16 cellular contexts compared by ENCODE assay signal in the genomic region with DNA sequence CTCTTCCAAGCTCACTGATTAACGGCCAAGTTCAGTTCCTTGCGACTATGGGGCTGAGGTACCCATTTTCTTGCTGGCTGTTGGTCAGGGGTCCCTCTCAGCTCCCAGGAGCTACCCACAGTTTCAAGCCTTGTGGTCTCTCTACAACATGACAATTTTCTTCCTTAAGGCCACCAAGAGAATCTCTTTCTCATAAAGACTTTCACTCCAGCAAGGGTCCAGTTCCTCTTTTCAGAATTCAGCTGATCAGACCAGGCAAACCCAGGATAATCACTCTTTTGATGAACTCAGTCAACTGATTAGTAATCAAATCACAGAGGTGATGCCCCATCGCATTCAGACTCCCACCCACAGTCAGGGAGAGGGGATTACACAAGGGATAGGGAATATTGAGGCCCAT.
DNase-seq lines count a peak whose midpoint lies in the region; ATAC-seq and TF ChIP-seq lines count a peak whose summit lies in the region.
"Had no signal": no experiment of that assay in that cellular context is flagged by ENCODE, and none has a peak within 500 bp of the region (broad histone marks: within the 10 kb centered on the region; RNA-seq: fewer than 3 reads in every experiment).

No MANE protein-coding gene starts in this region.

- RAD21 ChIA-PET in HCT116 (lab: Charles Lee; ENCODE audit: low non-redundant PET in 1 of 2, low total read pairs in 2 of 2, uncharacterized antibody in 2 of 2, unreplicated experiment in 2 of 2) = no interaction called here

- DNase-seq in HCT116 (ENCODE audit: low read depth, low spot score) = no peak
- no peak for DNase-seq in stimulated activated naive B cell treated with anti-CD40 and anti-IgM and Interleukin-4, amounts not matched to agents 10 μg/mL and 1 μg/mL and 100 μg/mL, for 72 hours
- DNase-seq in activated T-cell treated with anti-CD3 and anti-CD28 coated beads, Interleukin-2, amount 50 U/mL, for 24 hours = no peak
- DNase-seq in right cardiac atrium = no peak
- DNase-seq in GM23248 = no peak
- DNase-seq: activated CD8-positive, alpha-beta T cell treated with anti-CD3 and anti-CD28 coated beads, Interleukin-2, amount 10 ng/mL, durations not matched to agents 7 days and 5 days; activated effector memory CD4-positive, alpha-beta T cell treated with anti-CD3 and anti-CD28 coated beads, Interleukin-2, amount 50 U/mL, for 16 hours; DND-41; left ventricle myocardium superior; right lobe of liver; stimulated activated CD4-positive, alpha-beta T cell treated with anti-CD3 and anti-CD28 coated beads, Interleukin-2, amount 100 ng/mL, for 48 hours had no signal

- H3K9me2 ChIP-seq in HCT116 (ENCODE audit: insufficient read depth) (no peaks in the 10 kb centered on the region), GM23248 (ENCODE audit: insufficient read depth) (no peaks in the 10 kb centered on the region)

- H3K36me3 ChIP-seq in HCT116 (ENCODE audit: control insufficient read depth in 1 of 2, insufficient read depth in 2 of 2, low read length in 2 of 2) (peaks cover 0 to 5% of the 10 kb centered on the region in 2 experiments; a peak in 1 of 4 replicates), GM23248 (ENCODE audit: low read depth) (no peaks in the 10 kb centered on the region)
- H3K36me3 ChIP-seq: BLaER1, right lobe of liver had no signal

- H3K9me3 ChIP-seq in HCT116 (ENCODE audit: control insufficient read depth in 1 of 2, insufficient read depth in 1 of 2, low read depth in 1 of 2, low read length in 2 of 2) = no peaks in the 10 kb centered on the region
- H3K9me3 ChIP-seq in right cardiac atrium (ENCODE audit: control insufficient read depth, low read length) = no peaks in the 10 kb centered on the region
- H3K9me3 ChIP-seq in GM23248 (ENCODE audit: low read depth) = no peaks in the 10 kb centered on the region
- H3K9me3 ChIP-seq: BLaER1, right lobe of liver had no signal

- peaks cover 66 to 88% of the 10 kb centered on the region in 2 experiments for H3K4me1 ChIP-seq in HCT116 (ENCODE audit: control insufficient read depth in 1 of 2, insufficient read depth in 2 of 2, low read length in 2 of 2)
- H3K4me1 ChIP-seq in right cardiac atrium (ENCODE audit: control insufficient read depth, insufficient read depth, low read length) = peaks cover 7% of the 10 kb centered on the region
- H3K4me1 ChIP-seq in GM23248 (ENCODE audit: insufficient read depth) = peaks cover 17% of the 10 kb centered on the region

- H4K20me1 ChIP-seq in HCT116 (ENCODE audit: insufficient read depth) (no peaks in the 10 kb centered on the region), GM23248 (ENCODE audit: insufficient read depth) (no peaks in the 10 kb centered on the region)
- H4K20me1 ChIP-seq: BLaER1 had no signal

- TF ChIP-seq CTCF in HCT116 (IDR thresholded peaks at IDR 0.05 in 2 of 3, conservative IDR thresholded peaks at IDR 0.05 in 1 of 3; ENCODE audit: borderline replicate concordance in 1 of 3, insufficient read depth in 1 of 3, low read depth in 2 of 3, low read length in 2 of 3) = no peak

- H3K9me3 Mint-ChIP-seq in stimulated activated naive B cell treated with anti-CD40 and anti-IgM and Interleukin-4, amounts not matched to agents 10 μg/mL and 1 μg/mL and 100 μg/mL, for 72 hours = no peaks in the 10 kb centered on the region
- H3K9me3 Mint-ChIP-seq in activated T-cell treated with anti-CD3 and anti-CD28 coated beads, Interleukin-2, amount 50 U/mL, for 24 hours = no peaks in the 10 kb centered on the region
- H3K9me3 Mint-ChIP-seq: natural killer cell treated with Interleukin-12 subunit alpha and Interleukin-12 subunit beta and Interleukin-15 and Interleukin-18, amount 100 ng/mL, for 72 hours had no signal

- no peak overlapping the region for H3K4me3 Mint-ChIP-seq in stimulated activated naive B cell treated with anti-CD40 and anti-IgM and Interleukin-4, amounts not matched to agents 10 μg/mL and 1 μg/mL and 100 μg/mL, for 72 hours
- H3K4me3 Mint-ChIP-seq in activated T-cell treated with anti-CD3 and anti-CD28 coated beads, Interleukin-2, amount 50 U/mL, for 24 hours = no peak overlapping the region
- H3K4me3 Mint-ChIP-seq: activated CD8-positive, alpha-beta T cell treated with anti-CD3 and anti-CD28 coated beads, Interleukin-2, amount 10 ng/mL, durations not matched to agents 7 days and 5 days; brain; natural killer cell treated with Interleukin-12 subunit alpha and Interleukin-12 subunit beta and Interleukin-15 and Interleukin-18, amount 100 ng/mL, for 72 hours had no signal

- no peak for TF ChIP-seq POLR2A in HCT116 (IDR thresholded peaks at IDR 0.05; ENCODE audit: borderline replicate concordance, extremely low read depth, insufficient read depth, insufficient read length)

- WGBS in right cardiac atrium = 77% methylated on average over 3 of the region's 3 CpGs
- 94 to 97% methylated on average over 3 of the region's 3 CpGs for WGBS in GM23248 (ENCODE audit: low coverage in 1 of 2, low lambda C conversion rate in 2 of 2, missing lambda C conversion rate in 2 of 2), 2 experiments

- no peaks in the 10 kb centered on the region for H3K79me2 ChIP-seq in HCT116 (ENCODE audit: insufficient read depth, low read length)
- no peaks in the 10 kb centered on the region for H3K79me2 ChIP-seq in GM23248 (ENCODE audit: insufficient read depth)

- POLR2A ChIA-PET in HCT116 (lab: Charles Lee) = interaction anchor here (1.9 kb wide), 1 partner anchor 12 kb away, joined by 4 read pairs; no protein-coding TSS in a partner anchor

- intact Hi-C loops in HCT116 (cut with micrococcal nuclease) = no loop called here
- intact Hi-C loops in right cardiac atrium (cut with DNase I) = loop anchor here in 1 of 4 donors (10.0 kb wide), 1 partner anchor 55 kb away; no protein-coding TSS in a partner anchor

- no peak for TF ChIP-seq RAD21 in HCT116 (IDR thresholded peaks at IDR 0.05; ENCODE audit: low read depth)

- CTCF ChIA-PET in HCT116 (lab: Charles Lee) = interaction anchor here (0.5 kb wide), 1 partner anchor 515 kb away, joined by 4 read pairs; no protein-coding TSS in a partner anchor

- H3K9ac ChIP-seq in HCT116 (ENCODE audit: low read length) = no peak overlapping the region
- H3K9ac ChIP-seq in GM23248 = no peak overlapping the region
- H3K9ac ChIP-seq: BLaER1 had no signal

- H3K4me2 ChIP-seq in HCT116 (ENCODE audit: low read length) (no peak overlapping the region), GM23248 (ENCODE audit: unreplicated experiment) (no peak overlapping the region)
- H3K4me2 ChIP-seq: BLaER1 had no signal

- ATAC-seq in GM19351 (IDR thresholded peaks at IDR 0.05; ENCODE audit: unreplicated experiment) = peak; percentile 78
- no peak for ATAC-seq in HCT116
- ATAC-seq in HG03520 (IDR thresholded peaks at IDR 0.05; ENCODE audit: unreplicated experiment) = peak; percentile 57
- peak; percentile 76 to 82 for ATAC-seq in stimulated activated naive B cell treated with anti-CD40 and anti-IgM and Interleukin-4, amounts not matched to agents 10 μg/mL and 1 μg/mL and 100 μg/mL, for 72 hours (replicated peaks)
- ATAC-seq in right cardiac atrium = no peak
- ATAC-seq: activated CD8-positive, alpha-beta T cell treated with anti-CD3 and anti-CD28 coated beads, Interleukin-2, amount 10 ng/mL, durations not matched to agents 7 days and 5 days; left ventricle myocardium superior; natural killer cell treated with Interleukin-12 subunit alpha and Interleukin-12 subunit beta and Interleukin-15 and Interleukin-18, amount 100 ng/mL, for 72 hours; right lobe of liver had no signal

- H2AFZ ChIP-seq in HCT116 (ENCODE audit: low read depth, low read length, poor library complexity, severe bottlenecking) = no peak overlapping the region
- no peak overlapping the region for H2AFZ ChIP-seq in GM23248

- in situ Hi-C loops in GM23248 (cut with MboI) = no loop called here

- peaks cover 4 to 7% of the 10 kb centered on the region in 2 donors for H3K4me1 Mint-ChIP-seq in stimulated activated naive B cell treated with anti-CD40 and anti-IgM and Interleukin-4, amounts not matched to agents 10 μg/mL and 1 μg/mL and 100 μg/mL, for 72 hours
- H3K4me1 Mint-ChIP-seq in activated T-cell treated with anti-CD3 and anti-CD28 coated beads, Interleukin-2, amount 50 U/mL, for 24 hours (ENCODE audit: low read depth) = peaks cover 5% of the 10 kb centered on the region

- H3K27me3 ChIP-seq in HCT116 (ENCODE audit: insufficient read depth, low read length) = no peaks in the 10 kb centered on the region
- no peaks in the 10 kb centered on the region for H3K27me3 ChIP-seq in right cardiac atrium (ENCODE audit: control insufficient read depth, insufficient read depth)
- no peaks in the 10 kb centered on the region for H3K27me3 ChIP-seq in GM23248 (replicated peaks; ENCODE audit: insufficient read depth)
- H3K27me3 ChIP-seq: BLaER1, right lobe of liver had no signal

- peaks cover 28 to 43% of the 10 kb centered on the region in 2 donors for H3K27me3 Mint-ChIP-seq in stimulated activated naive B cell treated with anti-CD40 and anti-IgM and Interleukin-4, amounts not matched to agents 10 μg/mL and 1 μg/mL and 100 μg/mL, for 72 hours
- peaks cover 26% of the 10 kb centered on the region for H3K27me3 Mint-ChIP-seq in activated T-cell treated with anti-CD3 and anti-CD28 coated beads, Interleukin-2, amount 50 U/mL, for 24 hours

- no peak overlapping the region for H3K27ac Mint-ChIP-seq in stimulated activated naive B cell treated with anti-CD40 and anti-IgM and Interleukin-4, amounts not matched to agents 10 μg/mL and 1 μg/mL and 100 μg/mL, for 72 hours
- no peak overlapping the region for H3K27ac Mint-ChIP-seq in activated T-cell treated with anti-CD3 and anti-CD28 coated beads, Interleukin-2, amount 50 U/mL, for 24 hours
- H3K27ac Mint-ChIP-seq: activated CD8-positive, alpha-beta T cell treated with anti-CD3 and anti-CD28 coated beads, Interleukin-2, amount 10 ng/mL, durations not matched to agents 7 days and 5 days; natural killer cell treated with Interleukin-12 subunit alpha and Interleukin-12 subunit beta and Interleukin-15 and Interleukin-18, amount 100 ng/mL, for 72 hours had no signal

- peaks cover 11% of the 10 kb centered on the region for H3F3A ChIP-seq in GM23248 (ENCODE audit: insufficient read depth)

- H3K36me3 Mint-ChIP-seq in stimulated activated naive B cell treated with anti-CD40 and anti-IgM and Interleukin-4, amounts not matched to agents 10 μg/mL and 1 μg/mL and 100 μg/mL, for 72 hours = no peaks in the 10 kb centered on the region
- H3K36me3 Mint-ChIP-seq in activated T-cell treated with anti-CD3 and anti-CD28 coated beads, Interleukin-2, amount 50 U/mL, for 24 hours (ENCODE audit: low read depth) = no peaks in the 10 kb centered on the region
- H3K36me3 Mint-ChIP-seq: brain; natural killer cell treated with Interleukin-12 subunit alpha and Interleukin-12 subunit beta and Interleukin-15 and Interleukin-18, amount 100 ng/mL, for 72 hours had no signal

- H3K4me3 ChIP-seq in HCT116 (replicated peaks in 1 of 2; ENCODE audit: low read depth in 1 of 2, low read length in 2 of 2) = no peak overlapping the region
- H3K4me3 ChIP-seq in right cardiac atrium (ENCODE audit: low read length) = no peak overlapping the region
- no peak overlapping the region for H3K4me3 ChIP-seq in GM23248
- H3K4me3 ChIP-seq: BLaER1, right lobe of liver had no signal

- H3K27ac ChIP-seq in HCT116 (ENCODE audit: low read depth, low read length) (peak overlapping the region; percentile 98), right cardiac atrium (ENCODE audit: low read length) (no peak overlapping the region), GM23248 (no peak overlapping the region)
- H3K27ac ChIP-seq: BLaER1, right lobe of liver had no signal

- no TSS peak for BruUV-seq in HCT116 (replicated peaks; lab: Mats Ljungman, UMichigan)

Comparison
In these comparisons a context has a peak if more than half of its experiments do, and no peak if none do; other contexts are left out.
1. ATAC-seq: peak in GM19351 (single experiment), HG03520 (single experiment) and stimulated activated naive B cell treated with anti-CD40 and anti-IgM and Interleukin-4, amounts not matched to agents 10 μg/mL and 1 μg/mL and 100 μg/mL, for 72 hours (2 of 2); none in HCT116 (single experiment) and right cardiac atrium (0 of 2).